Comparison of ENCODE assay signal across 22 cellular contexts in the genomic region with DNA sequence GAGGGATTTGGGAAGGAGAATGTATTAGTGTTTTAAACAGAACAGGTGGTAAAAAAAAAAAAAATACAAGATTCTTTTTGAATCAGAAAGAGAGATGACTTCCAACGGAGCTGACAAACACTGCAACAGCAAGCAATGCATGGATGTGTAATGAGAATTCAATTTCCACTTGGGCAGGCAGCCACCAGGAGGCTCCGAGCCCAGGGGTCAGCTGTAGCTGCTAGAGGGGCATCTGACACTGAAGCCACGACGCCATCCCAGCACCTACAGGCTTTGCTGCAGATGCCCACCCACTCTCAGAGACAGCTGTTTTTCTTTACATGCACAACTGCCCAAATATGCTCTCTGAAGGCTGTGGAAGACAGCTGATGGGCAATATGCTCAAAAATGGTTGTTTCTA.
DNase-seq lines count a peak whose midpoint lies in the region; ATAC-seq and TF ChIP-seq lines count a peak whose summit lies in the region.
"Had no signal": no experiment of that assay in that cellular context is flagged by ENCODE, and none has a peak within 500 bp of the region (broad histone marks: within the 10 kb centered on the region; RNA-seq: fewer than 3 reads in every experiment).

No MANE protein-coding gene starts in this region.

- H3K27ac Mint-ChIP-seq in CD4-positive, alpha-beta memory T cell, result peak overlapping the region in 5 of 7 donors; percentile 5 to 77 (median 37)
- H3K27ac Mint-ChIP-seq in WTC11, result no peak overlapping the region
- H3K27ac Mint-ChIP-seq: activated CD4-positive, alpha-beta memory T cell treated with anti-CD3 and anti-CD28 coated beads, Interleukin-2, amount 10 ng/mL, durations not matched to agents 7 days and 5 days; activated naive CD4-positive, alpha-beta T cell treated with anti-CD3 and anti-CD28 coated beads, Interleukin-2, amount 50 U/mL, for 24 hours had no signal

- peaks cover 74 to 90% of the 10 kb centered on the region in 2 donors for H3K36me3 Mint-ChIP-seq in CD4-positive, alpha-beta memory T cell
- peaks cover 70% of the 10 kb centered on the region for H3K36me3 Mint-ChIP-seq in WTC11

- TF ChIP-seq CTCF in AG04449 (IDR thresholded peaks at IDR 0.05; ENCODE audit: insufficient read depth, low read length, missing control alignments), result peak; percentile 5
- TF ChIP-seq CTCF in WTC11 (IDR thresholded peaks at IDR 0.05), result no peak
- no peak for TF ChIP-seq CTCF in hepatocyte (IDR thresholded peaks at IDR 0.05; ENCODE audit: poor library complexity)

- H3K9me3 ChIP-seq in CD4-positive, alpha-beta memory T cell (ENCODE audit: control insufficient read depth in 1 of 2, low read length in 2 of 2), result no peaks in the 10 kb centered on the region
- H3K9me3 ChIP-seq in hepatocyte (ENCODE audit: low read depth), result no peaks in the 10 kb centered on the region
- no peaks in the 10 kb centered on the region for H3K9me3 ChIP-seq in neuronal stem cell (replicated peaks in 1 of 2; ENCODE audit: control insufficient read depth in 2 of 2, insufficient read depth in 1 of 2, low read depth in 1 of 2, low read length in 2 of 2)
- H3K9me3 ChIP-seq: colonic mucosa, testis had no signal

- no peaks in the 10 kb centered on the region for H3K79me2 ChIP-seq in hepatocyte

- no peaks in the 10 kb centered on the region for H3K79me1 ChIP-seq in neuronal stem cell (ENCODE audit: low read depth, low read length)

- POLR2A ChIA-PET in AG04449 (lab: Yijun Ruan, JAX), result no interaction called here
- POLR2A ChIA-PET in CD4-positive, alpha-beta memory T cell (lab: Charles Lee; ENCODE audit: partially characterized antibody), result interaction anchor here (0.8 to 2.1 kb wide), 4 partner anchors 18 to 86 kb away, joined by 3 to 7 read pairs (median 4); no protein-coding TSS in a partner anchor
- POLR2A ChIA-PET in WTC11 (lab: Charles Lee), result no interaction called here

- H3K27ac ChIP-seq in CD4-positive, alpha-beta memory T cell (ENCODE audit: low read depth, low read length), result no peak overlapping the region
- no peak overlapping the region for H3K27ac ChIP-seq in hepatocyte
- no peak overlapping the region for H3K27ac ChIP-seq in neuronal stem cell (replicated peaks; ENCODE audit: low read length)
- H3K27ac ChIP-seq: colonic mucosa, SK-N-MC, testis had no signal

- H3K23ac ChIP-seq in neuronal stem cell (ENCODE audit: low read depth, low read length, poor library complexity), result no peak overlapping the region

- no peaks in the 10 kb centered on the region for H3K4me1 ChIP-seq in CD4-positive, alpha-beta memory T cell (ENCODE audit: insufficient read depth, low read length)
- no peaks in the 10 kb centered on the region for H3K4me1 ChIP-seq in hepatocyte (ENCODE audit: insufficient read depth)
- peaks cover 0 to 5% of the 10 kb centered on the region in 2 donors for H3K4me1 ChIP-seq in neuronal stem cell (ENCODE audit: control insufficient read depth in 2 of 2, insufficient read depth in 1 of 2, low read depth in 1 of 2, low read length in 2 of 2)
- H3K4me1 ChIP-seq: colonic mucosa, testis had no signal

- H4K8ac ChIP-seq in neuronal stem cell (ENCODE audit: low read depth, low read length), result no peak overlapping the region

- ATAC-seq in WTC11, result peak; percentile 58; the same call in 1 of the 2 replicates
- no peak for ATAC-seq in GM19397 (IDR thresholded peaks at IDR 0.05; ENCODE audit: unreplicated experiment)

- DNase-seq in AG04449 (ENCODE audit: low read depth, low spot score), result no peak
- DNase-seq in CD4-positive, alpha-beta memory T cell, result no peak
- DNase-seq in WTC11 (ENCODE audit: low spot score), result peak; percentile 16
- peak; percentile 34 for DNase-seq in left kidney (ENCODE audit: low read depth, low spot score)
- DNase-seq in hepatocyte (ENCODE audit: low spot score), result no peak
- DNase-seq in neuronal stem cell (ENCODE audit: low spot score), result no peak
- DNase-seq in NOMO-1 treated with DMSO at 0.1 percent for 48 hours (lab: John Stamatoyannopoulos, UW; ENCODE audit: unreplicated experiment), result no peak
- DNase-seq: activated CD4-positive, alpha-beta memory T cell treated with anti-CD3 and anti-CD28 coated beads, Interleukin-2, amount 10 ng/mL, durations not matched to agents 7 days and 5 days; activated T-cell treated with anti-CD3 and anti-CD28 coated beads, Interleukin-2, amount 50 U/mL, for 1 hour; CD8-positive, alpha-beta memory T cell; colonic mucosa; DND-41; NCI-H1105 treated with DMSO at 0.1 percent for 48 hours; NCI-H446 treated with DMSO at 0.1 percent for 48 hours; retina; stimulated activated CD4-positive, alpha-beta T cell treated with anti-CD3 and anti-CD28 coated beads, Interleukin-12 subunit alpha, Interleukin-12 subunit beta, amount 100 ng/mL, for 4 hours; stimulated activated CD8-positive, alpha-beta memory T cell treated with anti-CD3 and anti-CD28 coated beads, Interleukin-4, amount 100 ng/mL, for 48 hours; T1000; testis had no signal

- H3K9me3 Mint-ChIP-seq in CD4-positive, alpha-beta memory T cell, result no peaks in the 10 kb centered on the region
- no peaks in the 10 kb centered on the region for H3K9me3 Mint-ChIP-seq in WTC11
- H3K9me3 Mint-ChIP-seq: activated CD4-positive, alpha-beta memory T cell treated with anti-CD3 and anti-CD28 coated beads, Interleukin-2, amount 10 ng/mL, durations not matched to agents 7 days and 5 days; activated naive CD4-positive, alpha-beta T cell treated with anti-CD3 and anti-CD28 coated beads, Interleukin-2, amount 50 U/mL, for 24 hours; CD8-positive, alpha-beta memory T cell had no signal

- H2AFZ ChIP-seq in hepatocyte, result no peak overlapping the region
- no peak overlapping the region for H2AFZ ChIP-seq in neuronal stem cell (ENCODE audit: low read length)

- CTCF ChIA-PET in AG04449 (lab: Yijun Ruan, JAX), result interaction anchor here (1.4 to 1.6 kb wide), 2 partner anchors 28 to 452 kb away, joined by 4 to 5 read pairs; no protein-coding TSS in a partner anchor
- CTCF ChIA-PET in CD4-positive, alpha-beta memory T cell (lab: Charles Lee; ENCODE audit: partially characterized antibody), result interaction anchor here (0.8 to 1.8 kb wide), 9 partner anchors 10 to 219 kb away, joined by 3 to 10 read pairs (median 4); a partner anchor contains a TSS
- CTCF ChIA-PET in WTC11 (lab: Charles Lee), result interaction anchor here (1.0 to 2.1 kb wide), 2 partner anchors 21 to 102 kb away, joined by 4 to 7 read pairs; no protein-coding TSS in a partner anchor

- H2BK12ac ChIP-seq in neuronal stem cell (ENCODE audit: low read length), result no peak overlapping the region

- H2BK5ac ChIP-seq in neuronal stem cell (ENCODE audit: low read length), result no peak overlapping the region

- no peak overlapping the region for H3K9ac ChIP-seq in neuronal stem cell (ENCODE audit: low read depth, low read length, poor library complexity)

- no peak overlapping the region for H3K18ac ChIP-seq in neuronal stem cell (ENCODE audit: low read length)

- no peaks in the 10 kb centered on the region for H3K27me3 Mint-ChIP-seq in CD4-positive, alpha-beta memory T cell
- H3K27me3 Mint-ChIP-seq in WTC11 (ENCODE audit: low read depth), result no peaks in the 10 kb centered on the region
- H3K27me3 Mint-ChIP-seq: activated CD4-positive, alpha-beta memory T cell treated with anti-CD3 and anti-CD28 coated beads, Interleukin-2, amount 10 ng/mL, durations not matched to agents 7 days and 5 days; activated naive CD4-positive, alpha-beta T cell treated with anti-CD3 and anti-CD28 coated beads, Interleukin-2, amount 50 U/mL, for 24 hours; CD8-positive, alpha-beta memory T cell had no signal

- intact Hi-C loops in CD4-positive, alpha-beta memory T cell (cut with micrococcal nuclease), result no loop called here

- no peak overlapping the region for H3K4me3 ChIP-seq in AG04449 (ENCODE audit: low read depth, low read length)
- H3K4me3 ChIP-seq in CD4-positive, alpha-beta memory T cell (ENCODE audit: low read length in 2 of 2), result no peak overlapping the region
- no peak overlapping the region for H3K4me3 ChIP-seq in hepatocyte
- H3K4me3 ChIP-seq in neuronal stem cell (ENCODE audit: low read length in 2 of 2), result no peak overlapping the region
- H3K4me3 ChIP-seq: colonic mucosa, SK-N-MC, testis had no signal

- no peak overlapping the region for H2AK5ac ChIP-seq in neuronal stem cell (ENCODE audit: low read depth, low read length)

- no peak overlapping the region for H4K91ac ChIP-seq in neuronal stem cell (ENCODE audit: low read depth, low read length, poor library complexity)

- no peak overlapping the region for H3K4ac ChIP-seq in neuronal stem cell (ENCODE audit: low read length)

- H3K4me2 ChIP-seq in hepatocyte, result no peak overlapping the region
- no peak overlapping the region for H3K4me2 ChIP-seq in neuronal stem cell (ENCODE audit: insufficient read depth, low read length, poor library complexity, severe bottlenecking)

- no peaks in the 10 kb centered on the region for H3K27me3 ChIP-seq in CD4-positive, alpha-beta memory T cell (ENCODE audit: insufficient read depth, low read length)
- H3K27me3 ChIP-seq in hepatocyte, result no peaks in the 10 kb centered on the region
- H3K27me3 ChIP-seq in neuronal stem cell (ENCODE audit: control insufficient read depth in 3 of 3, insufficient read depth in 3 of 3, low read depth in 1 of 3, low read length in 3 of 3), result no peaks in the 10 kb centered on the region
- H3K27me3 ChIP-seq: colonic mucosa, testis had no signal

- WGBS in hepatocyte (ENCODE audit: low lambda C conversion rate, missing lambda C conversion rate), result 94% methylated on average over 4 of the region's 4 CpGs
- WGBS in neuronal stem cell (ENCODE audit: extremely low coverage in 2 of 2, insufficient read length in 2 of 2, insufficient replicate concordance in 1 of 2), 2 donors, result no CpG with 5 or more reads among the region's 4 CpGs

- peaks cover 4 to 15% (median 7%) of the 10 kb centered on the region in 4 donors for H3K4me1 Mint-ChIP-seq in CD4-positive, alpha-beta memory T cell
- H3K4me1 Mint-ChIP-seq in WTC11, result no peaks in the 10 kb centered on the region
- H3K4me1 Mint-ChIP-seq: activated naive CD4-positive, alpha-beta T cell treated with anti-CD3 and anti-CD28 coated beads, Interleukin-2, amount 50 U/mL, for 24 hours had no signal

- H3K4me3 Mint-ChIP-seq in CD4-positive, alpha-beta memory T cell, result no peak overlapping the region
- H3K4me3 Mint-ChIP-seq in WTC11, result no peak overlapping the region
- H3K4me3 Mint-ChIP-seq: activated CD4-positive, alpha-beta memory T cell treated with anti-CD3 and anti-CD28 coated beads, Interleukin-2, amount 10 ng/mL, durations not matched to agents 7 days and 5 days; activated naive CD4-positive, alpha-beta T cell treated with anti-CD3 and anti-CD28 coated beads, Interleukin-2, amount 50 U/mL, for 24 hours; CD8-positive, alpha-beta memory T cell had no signal

- H2BK120ac ChIP-seq in neuronal stem cell (ENCODE audit: low read depth, low read length), result no peak overlapping the region

- peaks cover 70% of the 10 kb centered on the region for H3K36me3 ChIP-seq in CD4-positive, alpha-beta memory T cell (ENCODE audit: insufficient read depth, low read length)
- H3K36me3 ChIP-seq in hepatocyte (replicated peaks; ENCODE audit: insufficient read depth, low read depth) (no peaks in the 10 kb centered on the region), neuronal stem cell (replicated peaks in 1 of 2; ENCODE audit: control insufficient read depth in 2 of 2, insufficient read depth in 2 of 2, low read length in 2 of 2) (peaks cover 25 to 99% of the 10 kb centered on the region in 2 donors)
- H3K36me3 ChIP-seq: colonic mucosa had no signal

- H2BK15ac ChIP-seq in neuronal stem cell (ENCODE audit: low read length), result no peak overlapping the region

- H4K20me1 ChIP-seq in hepatocyte (ENCODE audit: insufficient read depth, poor library complexity, severe bottlenecking), result no peaks in the 10 kb centered on the region

- H3K9me2 ChIP-seq in hepatocyte (replicated peaks; ENCODE audit: insufficient read depth), result no peaks in the 10 kb centered on the region

- no peak overlapping the region for H3K14ac ChIP-seq in neuronal stem cell (ENCODE audit: low read length)

Comparison
In these comparisons a context has a peak if more than half of its experiments do, and no peak if none do; other contexts are left out.
1. DNase-seq: peak in WTC11 (single experiment) and left kidney (single experiment); none in AG04449 (single experiment), CD4-positive, alpha-beta memory T cell (0 of 5), hepatocyte (single experiment), neuronal stem cell (single experiment) and NOMO-1 treated with DMSO at 0.1 percent for 48 hours (single experiment).